10 cellular contexts compared by ENCODE assay signal in the genomic region with DNA sequence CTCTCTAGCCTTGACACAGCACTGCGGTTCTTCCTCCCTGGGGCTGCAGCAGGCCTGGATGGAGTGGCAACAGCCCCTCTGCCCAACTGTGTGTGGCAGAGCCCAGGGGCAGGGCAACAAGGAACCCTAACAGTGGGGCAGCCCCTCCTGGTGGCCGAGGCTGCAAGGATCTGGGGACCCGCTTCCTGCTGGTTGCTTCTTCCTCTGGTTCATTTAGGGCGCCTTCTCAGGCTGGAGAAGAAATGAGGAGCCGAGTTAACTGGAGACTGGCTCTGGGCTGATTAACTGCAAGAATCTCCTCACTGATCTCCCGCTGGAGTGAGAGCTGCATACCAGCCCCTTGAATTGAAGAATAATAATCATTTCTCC.
A peak's percentile ranks its signal among the peaks of the same experiment; 100 is the strongest.
DNase-seq lines count a peak whose midpoint lies in the region; ATAC-seq, FAIRE-seq and TF ChIP-seq lines count a peak whose summit lies in the region.
"Had no signal": no experiment of that assay in that cellular context is flagged by ENCODE, and none has a peak within 500 bp of the region (broad histone marks: within the 10 kb centered on the region; RNA-seq: fewer than 3 reads in every experiment).

No MANE protein-coding gene starts in this region.

- TF ChIP-seq POLR2A in testis (IDR thresholded peaks at IDR 0.05): no peak

- TF ChIP-seq CTCF in D721Med (IDR thresholded peaks at IDR 0.05; ENCODE audit: insufficient read depth, missing control alignments): peak; percentile 1
- peak; percentile 43 for TF ChIP-seq CTCF in epithelial cell of proximal tubule (conservative IDR thresholded peaks at IDR 0.05; ENCODE audit: low read depth, low read length)
- peak; percentile 17 for TF ChIP-seq CTCF in osteocyte (IDR thresholded peaks at IDR 0.05)
- TF ChIP-seq CTCF in testis (IDR thresholded peaks at IDR 0.05): no peak

- no peak for ATAC-seq in HG03280 (IDR thresholded peaks at IDR 0.05; ENCODE audit: unreplicated experiment)
- ATAC-seq in HG03342 (IDR thresholded peaks at IDR 0.05; ENCODE audit: unreplicated experiment): no peak
- no peak for ATAC-seq in HG02938 (IDR thresholded peaks at IDR 0.05; ENCODE audit: unreplicated experiment)

- intact Hi-C loops in testis (cut with DNase I; ENCODE audit: low total_unique reads): no loop called here

- DNase-seq in D721Med (ENCODE audit: insufficient read length, low spot score) (no peak), MG63 (peak; percentile 44), epithelial cell of proximal tubule (ENCODE audit: low read depth) (no peak), osteocyte (ENCODE audit: extremely low spot score, unreplicated experiment) (no peak), testis (no peak)
- DNase-seq: DMS153 had no signal

- peaks cover 8% of the 10 kb centered on the region for H3K9me3 ChIP-seq in MG63
- H3K9me3 ChIP-seq in testis: no peaks in the 10 kb centered on the region

- H3K27ac ChIP-seq in testis: no peak overlapping the region

- H3K27me3 ChIP-seq in MG63 (no peaks in the 10 kb centered on the region), testis (no peaks in the 10 kb centered on the region)

- H3K36me3 ChIP-seq in MG63: no peaks in the 10 kb centered on the region
- no peaks in the 10 kb centered on the region for H3K36me3 ChIP-seq in testis (ENCODE audit: low read depth, missing control alignments)

- H3K9me3 Mint-ChIP-seq in osteocyte (ENCODE audit: unreplicated experiment): no peaks in the 10 kb centered on the region
- H3K9me3 Mint-ChIP-seq: IgD-negative memory B cell had no signal

- H3K4me3 Mint-ChIP-seq in osteocyte (ENCODE audit: unreplicated experiment): no peak overlapping the region
- H3K4me3 Mint-ChIP-seq: IgD-negative memory B cell had no signal

- 75 to 79% methylated on average over 6 of the region's 6 CpGs for WGBS in testis, 2 donors

- H3K27me3 Mint-ChIP-seq in osteocyte (ENCODE audit: unreplicated experiment): no peaks in the 10 kb centered on the region

- no peaks in the 10 kb centered on the region for H3K4me1 Mint-ChIP-seq in osteocyte (ENCODE audit: unreplicated experiment)
- H3K4me1 Mint-ChIP-seq: IgD-negative memory B cell had no signal

- H3K4me3 ChIP-seq in MG63 (no peak overlapping the region), epithelial cell of proximal tubule (ENCODE audit: low read depth, low read length) (no peak overlapping the region), testis (no peak overlapping the region)

- no peaks in the 10 kb centered on the region for H3K36me3 Mint-ChIP-seq in osteocyte (ENCODE audit: unreplicated experiment)
- H3K36me3 Mint-ChIP-seq: IgD-negative memory B cell had no signal

- no peak overlapping the region for H3K27ac Mint-ChIP-seq in osteocyte (ENCODE audit: unreplicated experiment)
- H3K27ac Mint-ChIP-seq: IgD-negative memory B cell had no signal

- no peaks in the 10 kb centered on the region for H3K4me1 ChIP-seq in testis

- FAIRE-seq in D721Med (lab: Jason Lieb, UNC): no peak

Comparison
In these comparisons a context has a peak if more than half of its experiments do, and no peak if none do; other contexts are left out.
1. CTCF ChIP-seq: peak in D721Med (single experiment), epithelial cell of proximal tubule (single experiment) and osteocyte (single experiment); none in testis (0 of 3).